1 cellular context compared by ENCODE assay signal in the genomic region with DNA sequence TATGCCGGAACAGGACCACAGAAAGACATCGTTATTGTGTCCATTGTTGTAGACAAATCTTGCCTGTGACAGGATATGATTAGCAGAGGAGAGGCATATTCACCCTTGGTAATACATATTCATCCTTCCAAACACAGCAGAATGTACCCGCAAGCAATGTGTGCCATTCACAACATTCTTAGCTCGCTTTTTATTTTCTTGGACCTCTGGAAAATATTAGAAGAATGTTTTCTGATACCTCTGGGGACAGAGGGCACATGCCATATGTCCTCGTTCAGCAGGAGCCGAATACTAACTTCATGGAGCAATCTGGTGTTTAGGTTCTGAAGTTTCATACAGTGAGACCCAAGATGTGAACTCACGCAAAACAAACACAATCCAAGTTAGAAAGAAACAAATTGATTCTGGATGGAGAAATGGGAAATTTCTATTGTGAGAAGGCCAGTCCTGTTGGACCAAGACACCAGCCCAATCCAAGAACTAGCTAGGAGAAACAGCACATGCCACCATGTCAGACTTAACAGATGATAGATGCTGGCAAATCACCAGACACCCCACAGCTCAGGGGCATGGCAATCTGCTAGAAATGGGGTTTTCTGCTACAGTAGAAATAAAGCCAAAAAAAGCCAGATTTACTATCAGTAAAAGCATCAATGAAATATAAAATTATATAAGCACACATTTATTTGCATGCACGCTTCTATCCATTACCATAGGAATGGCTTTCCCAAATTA.
TF ChIP-seq lines count a peak whose summit lies in the region.

No MANE protein-coding gene starts in this region.

TF ChIP-seq in IMR-90, 13 proteins besides CTCF, POLR2A, EP300 and RAD21 (continued from another document):
- TF ChIP-seq, protein P1, sequence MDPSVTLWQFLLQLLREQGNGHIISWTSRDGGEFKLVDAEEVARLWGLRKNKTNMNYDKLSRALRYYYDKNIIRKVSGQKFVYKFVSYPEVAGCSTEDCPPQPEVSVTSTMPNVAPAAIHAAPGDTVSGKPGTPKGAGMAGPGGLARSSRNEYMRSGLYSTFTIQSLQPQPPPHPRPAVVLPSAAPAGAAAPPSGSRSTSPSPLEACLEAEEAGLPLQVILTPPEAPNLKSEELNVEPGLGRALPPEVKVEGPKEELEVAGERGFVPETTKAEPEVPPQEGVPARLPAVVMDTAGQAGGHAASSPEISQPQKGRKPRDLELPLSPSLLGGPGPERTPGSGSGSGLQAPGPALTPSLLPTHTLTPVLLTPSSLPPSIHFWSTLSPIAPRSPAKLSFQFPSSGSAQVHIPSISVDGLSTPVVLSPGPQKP (IDR thresholded peaks at IDR 0.05; ENCODE audit: borderline replicate concordance, low read depth, low read length): no peak
- TF ChIP-seq BHLHE40 (IDR thresholded peaks at IDR 0.05; ENCODE audit: low read depth, low read length) (no peak), CHD1 (IDR thresholded peaks at IDR 0.05; ENCODE audit: low read depth, low read length) (no peak), RCOR1 (IDR thresholded peaks at IDR 0.05; ENCODE audit: insufficient replicate concordance, low read length) (no peak), CEBPB (IDR thresholded peaks at IDR 0.05; ENCODE audit: low read depth, low read length) (no peak), MAZ (IDR thresholded peaks at IDR 0.05; ENCODE audit: borderline replicate concordance, low read depth, low read length) (no peak), FOS (IDR thresholded peaks at IDR 0.05; ENCODE audit: low read depth, low read length) (no peak)
